9 cellular contexts compared by ENCODE assay signal in the genomic region with DNA sequence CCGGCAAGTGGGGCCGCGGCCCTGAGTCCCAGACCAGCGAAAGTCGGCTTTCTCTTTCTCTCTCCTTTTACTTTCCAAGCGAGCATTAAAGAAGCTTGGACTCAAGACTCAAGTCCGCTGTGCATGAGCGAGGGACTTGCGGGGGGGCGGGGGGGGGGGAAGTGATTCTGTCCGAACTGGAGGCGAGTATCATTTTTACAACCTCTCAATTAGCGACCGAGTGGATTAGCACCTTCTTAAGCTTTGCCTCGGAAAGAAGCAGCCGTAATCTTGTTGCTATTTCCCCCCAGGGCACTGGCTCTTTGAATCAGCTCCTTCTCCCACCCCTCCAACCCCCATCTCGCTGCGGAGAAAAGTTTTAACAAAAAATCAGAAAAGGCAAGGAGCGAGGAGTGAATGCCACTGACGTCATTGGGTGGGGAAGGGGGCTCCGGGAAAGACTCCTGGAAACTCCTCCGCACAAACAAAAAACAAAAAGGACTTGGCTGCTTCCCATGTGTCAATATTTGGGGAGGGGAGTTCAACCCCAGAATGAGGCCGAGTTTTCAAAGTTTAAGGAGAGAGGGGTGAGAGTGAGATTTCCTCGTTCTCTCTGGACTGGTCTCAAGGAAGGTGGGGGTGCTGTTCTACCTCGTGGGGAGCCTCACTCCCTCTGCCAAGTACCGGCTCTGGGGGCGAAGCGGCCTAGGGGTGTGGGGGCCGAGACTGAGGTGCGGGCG. TPM values are rescaled to one million over a fixed set of nuclear protein-coding genes. Genes with fewer than 3 reads are reported as not detected.
DNase-seq lines count a peak whose midpoint lies in the region; ATAC-seq and TF ChIP-seq lines count a peak whose summit lies in the region.
"Had no signal": no experiment of that assay in that cellular context is flagged by ENCODE, and none has a peak within 500 bp of the region (broad histone marks: within the 10 kb centered on the region; RNA-seq: fewer than 3 reads in every experiment).

No MANE protein-coding gene starts in this region.

- BruUV-seq in OCI-LY7 (replicated peaks; lab: Mats Ljungman, UMichigan): no TSS peak

- DNase-seq in GM12865 (ENCODE audit: low read depth): peak; percentile 30
- DNase-seq in OCI-LY7 (ENCODE audit: low spot score): no peak
- DNase-seq in fibroblast of villous mesenchyme (ENCODE audit: low read depth): no peak
- no peak for DNase-seq in retinal pigment epithelial cell (ENCODE audit: low read depth)
- DNase-seq in SIG-M5 treated with dmso at 0.1 percent for 504 hours (lab: John Stamatoyannopoulos, UW; ENCODE audit: unreplicated experiment): no peak
- no peak for DNase-seq in occipital lobe (lab: John Stamatoyannopoulos, UW)
- DNase-seq in iPS-NIHi7 (ENCODE audit: extremely low spot score): no peak
- DNase-seq: activated effector memory CD4-positive, alpha-beta T cell treated with anti-CD3 and anti-CD28 coated beads, Interleukin-2, amount 50 U/mL, for 16 hours had no signal

- POLR2A ChIA-PET in OCI-LY7 (lab: Charles Lee): no interaction called here

- peak overlapping the region; percentile 9; the same call in 1 of the 2 replicates for H3K4me2 ChIP-seq in OCI-LY7 (ENCODE audit: low read length)

- no peaks in the 10 kb centered on the region for H3K9me3 ChIP-seq in OCI-LY7 (ENCODE audit: low read length)

- intact Hi-C loops in OCI-LY7 (cut with micrococcal nuclease; ENCODE audit: unreplicated experiment): no loop called here

- H3K9me2 ChIP-seq in OCI-LY7 (ENCODE audit: insufficient read depth, low read length): no peaks in the 10 kb centered on the region

- CTCF ChIA-PET in OCI-LY7 (lab: Charles Lee; ENCODE audit: unreplicated experiment): no interaction called here

- no peaks in the 10 kb centered on the region for H3K79me2 ChIP-seq in OCI-LY7 (ENCODE audit: insufficient read depth, low read depth, low read length)

- H3K4me3 ChIP-seq in GM12865 (ENCODE audit: low read depth, low read length): peak overlapping the region; percentile 55
- H3K4me3 ChIP-seq in OCI-LY7 (ENCODE audit: low read depth, low read length, poor library complexity, severe bottlenecking): no peak overlapping the region
- peak overlapping the region; percentile 32 for H3K4me3 ChIP-seq in fibroblast of villous mesenchyme (ENCODE audit: low read depth, low read length)
- H3K4me3 ChIP-seq in retinal pigment epithelial cell (ENCODE audit: low read length): peak overlapping the region; percentile 45

- H3K4me1 ChIP-seq in OCI-LY7 (ENCODE audit: insufficient read depth, low read length, poor library complexity, severe bottlenecking): no peaks in the 10 kb centered on the region

- no peak overlapping the region for H3K27ac ChIP-seq in OCI-LY7 (ENCODE audit: low read depth, low read length, poor library complexity, severe bottlenecking)

- TF ChIP-seq CTCF in GM12865 (IDR thresholded peaks at IDR 0.05; ENCODE audit: insufficient read depth, low read depth, low read length, missing control alignments): no peak
- no peak for TF ChIP-seq CTCF in OCI-LY7 (conservative IDR thresholded peaks at IDR 0.05; ENCODE audit: low read length)
- TF ChIP-seq CTCF in fibroblast of villous mesenchyme (IDR thresholded peaks at IDR 0.05; ENCODE audit: insufficient read depth, low read depth, low read length): no peak
- no peak for TF ChIP-seq CTCF in retinal pigment epithelial cell (conservative IDR thresholded peaks at IDR 0.05; ENCODE audit: low read depth, low read length)

- H4K20me1 ChIP-seq in OCI-LY7 (ENCODE audit: insufficient read depth, low read length): no peaks in the 10 kb centered on the region

- H2AFZ ChIP-seq in OCI-LY7 (ENCODE audit: low read length): no peak overlapping the region

- ATAC-seq in GM19455 (IDR thresholded peaks at IDR 0.05; ENCODE audit: unreplicated experiment): no peak

- H3K36me3 ChIP-seq in OCI-LY7 (ENCODE audit: insufficient read depth, low read length): no peaks in the 10 kb centered on the region

RNA-seq across cellular contexts. Expression of gene PAX6, which starts 2.3 kb away (rescaled TPM):
- not detected in 2 replicates for total RNA-seq in OCI-LY7 (2014; rRNA removed; shearing (Covaris generic))
- total RNA-seq in OCI-LY7 (2022): not detected in 2 replicates
- not detected in 2 replicates for total RNA-seq in fibroblast of villous mesenchyme
- total RNA-seq in occipital lobe: 16.4 TPM

Comparison
In these comparisons a context has a peak if more than half of its experiments do, and no peak if none do; other contexts are left out.
1. RNA of gene PAX6, which starts 2.3 kb away (total RNA-seq): 16.4 TPM in occipital lobe (single experiment); not detected in OCI-LY7 and not detected in fibroblast of villous mesenchyme; every median in the first group is over 10 times any median in the second.